In the genomic region with DNA sequence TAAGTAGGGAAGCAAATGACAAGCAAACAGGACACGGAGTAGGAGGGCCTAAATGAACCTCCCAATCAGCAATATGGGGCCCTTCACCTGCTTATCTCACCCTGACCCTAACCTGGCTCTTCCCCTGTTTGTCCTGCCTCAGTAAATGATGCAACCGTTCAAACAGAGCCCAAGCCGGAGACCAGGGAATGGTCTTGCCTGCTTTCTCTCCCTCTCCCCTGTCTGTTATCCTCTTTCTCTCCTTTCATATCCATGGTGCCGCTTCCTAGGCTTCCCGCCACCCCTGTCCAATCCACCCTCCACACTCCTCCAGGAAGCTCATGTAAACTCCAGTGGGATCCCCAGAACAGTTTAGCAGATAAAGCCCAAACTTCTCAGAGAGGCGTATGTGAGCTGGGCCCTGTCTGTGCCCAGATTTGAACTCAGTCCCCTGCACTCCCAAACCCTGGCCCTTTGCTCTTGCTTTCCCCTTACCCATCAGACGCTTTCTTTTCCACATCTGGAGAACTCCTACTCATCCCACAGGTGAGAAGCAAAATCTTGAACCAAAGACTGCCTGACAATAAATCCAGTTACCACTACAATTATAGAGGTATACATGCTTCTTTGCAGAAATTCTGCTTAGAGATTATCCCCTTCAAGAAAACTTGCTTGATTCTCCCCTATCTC, we compare ENCODE assay signal across 16 cellular contexts. TPM values are rescaled to one million over a fixed set of nuclear protein-coding genes. Genes with fewer than 3 reads are reported as not detected.
A peak's percentile ranks its signal among the peaks of the same experiment; 100 is the strongest.
DNase-seq lines count a peak whose midpoint lies in the region; TF ChIP-seq lines count a peak whose summit lies in the region.
"Had no signal": no experiment of that assay in that cellular context is flagged by ENCODE, and none has a peak within 500 bp of the region (broad histone marks: within the 10 kb centered on the region; RNA-seq: fewer than 3 reads in every experiment).

No MANE protein-coding gene starts in this region.

- H3K4me3 ChIP-seq in Caco-2 (ENCODE audit: low read depth, low read length) (no peak overlapping the region), esophagus muscularis mucosa (no peak overlapping the region), neuronal stem cell (ENCODE audit: low read length in 2 of 2) (no peak overlapping the region)
- H3K4me3 ChIP-seq: BLaER1 had no signal

- no peak overlapping the region for H4K91ac ChIP-seq in neuronal stem cell (ENCODE audit: low read depth, low read length, poor library complexity)

- no peak for TF ChIP-seq POLR2A in esophagus muscularis mucosa (IDR thresholded peaks at IDR 0.05; ENCODE audit: low read depth)

- H3K27me3 ChIP-seq in Caco-2 (replicated peaks; ENCODE audit: control insufficient read depth, insufficient read depth, low read length) (no peaks in the 10 kb centered on the region), esophagus muscularis mucosa (no peaks in the 10 kb centered on the region), neuronal stem cell (ENCODE audit: control insufficient read depth in 3 of 3, insufficient read depth in 3 of 3, low read depth in 1 of 3, low read length in 3 of 3) (no peaks in the 10 kb centered on the region)
- H3K27me3 ChIP-seq: BLaER1 had no signal

- 84% methylated on average over 7 of the region's 7 CpGs for WGBS in esophagus muscularis mucosa
- no CpG with 5 or more reads among the region's 7 CpGs for WGBS in neuronal stem cell (ENCODE audit: extremely low coverage in 2 of 2, insufficient read length in 2 of 2, insufficient replicate concordance in 1 of 2), 2 donors

- H3K27ac ChIP-seq in esophagus muscularis mucosa (replicated peaks in 1 of 4) (no peak overlapping the region), neuronal stem cell (replicated peaks; ENCODE audit: low read length) (no peak overlapping the region)
- H3K27ac ChIP-seq: BLaER1, HL-60 had no signal

- CTCF ChIA-PET in Caco-2 (lab: Charles Lee): no interaction called here

- POLR2A ChIA-PET in Caco-2 (lab: Charles Lee): no interaction called here

- intact Hi-C loops in Caco-2 (cut with micrococcal nuclease; ENCODE audit: unreplicated experiment): loop anchor here (5.0 kb wide), 1 partner anchor 45 kb away; a partner anchor contains a TSS
- intact Hi-C loops in esophagus muscularis mucosa (cut with DNase I): no loop called here

- no peak overlapping the region for H3K4ac ChIP-seq in neuronal stem cell (ENCODE audit: low read length)

- BruUV-seq in Caco-2 (replicated peaks; lab: Mats Ljungman, UMichigan): no TSS peak

- TF ChIP-seq CTCF in Caco-2 (IDR thresholded peaks at IDR 0.05; ENCODE audit: insufficient read depth in 1 of 2, low read depth in 1 of 2, low read length in 1 of 2, severe bottlenecking in 1 of 2, unreplicated experiment in 1 of 2) (no peak), esophagus muscularis mucosa (IDR thresholded peaks at IDR 0.05) (no peak)

- no peaks in the 10 kb centered on the region for H3K36me3 Mint-ChIP-seq in Caco-2 (ENCODE audit: insufficient read depth, unreplicated experiment)

- peak overlapping the region; percentile 51 for H3K27ac Mint-ChIP-seq in Caco-2 (ENCODE audit: unreplicated experiment)
- H3K27ac Mint-ChIP-seq: CD8-positive, alpha-beta memory T cell had no signal

- H2AFZ ChIP-seq in neuronal stem cell (ENCODE audit: low read length): no peak overlapping the region

- H3K9me3 Mint-ChIP-seq in Caco-2 (ENCODE audit: unreplicated experiment): peaks cover 10% of the 10 kb centered on the region

- no peak overlapping the region for H3K23ac ChIP-seq in neuronal stem cell (ENCODE audit: low read depth, low read length, poor library complexity)

- H3K27me3 Mint-ChIP-seq in Caco-2 (ENCODE audit: insufficient read depth, unreplicated experiment): no peaks in the 10 kb centered on the region
- H3K27me3 Mint-ChIP-seq: CD8-positive, alpha-beta memory T cell had no signal

- no peak overlapping the region for H2AK5ac ChIP-seq in neuronal stem cell (ENCODE audit: low read depth, low read length)

- H2BK12ac ChIP-seq in neuronal stem cell (ENCODE audit: low read length): no peak overlapping the region

- H3K4me1 Mint-ChIP-seq in Caco-2 (ENCODE audit: low read depth, unreplicated experiment): peaks cover 25% of the 10 kb centered on the region

- DNase-seq in Caco-2: peak; percentile 25 to 53
- peak; percentile 66 for DNase-seq in HuH-7.5 (ENCODE audit: low spot score)
- peak; percentile 62 for DNase-seq in esophagus muscularis mucosa (ENCODE audit: extremely low spot score)
- DNase-seq in neuronal stem cell (ENCODE audit: low spot score): no peak
- no peak for DNase-seq in NCI-H1092 treated with DMSO at 0.1 percent for 48 hours (lab: John Stamatoyannopoulos, UW)
- no peak for DNase-seq in dedifferentiated amniotic fluid mesenchymal stem cell (ENCODE audit: extremely low spot score)
- no peak for DNase-seq in HT-29 (ENCODE audit: low spot score)
- DNase-seq: 8988T; AML-193; CD8-positive, alpha-beta memory T cell; DMS53; GF-D8; GOT3; HCEC 1CT had no signal

- no peak for TF ChIP-seq EP300 in esophagus muscularis mucosa (IDR thresholded peaks at IDR 0.05)

- H3K14ac ChIP-seq in neuronal stem cell (ENCODE audit: low read length): no peak overlapping the region

- H3K4me2 ChIP-seq in neuronal stem cell (ENCODE audit: insufficient read depth, low read length, poor library complexity, severe bottlenecking): no peak overlapping the region
- H3K4me2 ChIP-seq: BLaER1 had no signal

- H3K79me1 ChIP-seq in neuronal stem cell (ENCODE audit: low read depth, low read length): no peaks in the 10 kb centered on the region

- peaks cover 18% of the 10 kb centered on the region for H3K9me3 ChIP-seq in Caco-2
- peaks cover 0 to 13% (median 7%) of the 10 kb centered on the region in 4 donors for H3K9me3 ChIP-seq in esophagus muscularis mucosa
- peaks cover 3 to 7% of the 10 kb centered on the region in 2 donors for H3K9me3 ChIP-seq in neuronal stem cell (replicated peaks in 1 of 2; ENCODE audit: control insufficient read depth in 2 of 2, insufficient read depth in 1 of 2, low read depth in 1 of 2, low read length in 2 of 2)

- peak overlapping the region; percentile 27 for H3K18ac ChIP-seq in neuronal stem cell (ENCODE audit: low read length)

- no peak overlapping the region for H2BK120ac ChIP-seq in neuronal stem cell (ENCODE audit: low read depth, low read length)

- no peak overlapping the region for H4K8ac ChIP-seq in neuronal stem cell (ENCODE audit: low read depth, low read length)

- H3K4me1 ChIP-seq in Caco-2 (peaks cover 30% of the 10 kb centered on the region), esophagus muscularis mucosa (no peaks in the 10 kb centered on the region), neuronal stem cell (ENCODE audit: control insufficient read depth in 2 of 2, insufficient read depth in 1 of 2, low read depth in 1 of 2, low read length in 2 of 2) (peaks cover 0 to 2% of the 10 kb centered on the region in 2 donors)
- H3K4me1 ChIP-seq: BLaER1 had no signal

- no peaks in the 10 kb centered on the region for H3K36me3 ChIP-seq in Caco-2 (ENCODE audit: control insufficient read depth, insufficient read depth, low read length)
- no peaks in the 10 kb centered on the region for H3K36me3 ChIP-seq in esophagus muscularis mucosa
- H3K36me3 ChIP-seq in neuronal stem cell (replicated peaks in 1 of 2; ENCODE audit: control insufficient read depth in 2 of 2, insufficient read depth in 2 of 2, low read length in 2 of 2): no peaks in the 10 kb centered on the region
- H3K36me3 ChIP-seq: BLaER1 had no signal

- H2BK15ac ChIP-seq in neuronal stem cell (ENCODE audit: low read length): no peak overlapping the region

- H3K9ac ChIP-seq in neuronal stem cell (ENCODE audit: low read depth, low read length, poor library complexity): no peak overlapping the region
- H3K9ac ChIP-seq: BLaER1 had no signal

- no peak overlapping the region for H2BK5ac ChIP-seq in neuronal stem cell (ENCODE audit: low read length)

- H3K4me3 Mint-ChIP-seq in Caco-2 (ENCODE audit: unreplicated experiment): no peak overlapping the region
- H3K4me3 Mint-ChIP-seq: CD8-positive, alpha-beta memory T cell had no signal

RNA-seq across cellular contexts. Expression of a gene that starts 45.7 kb away (rescaled TPM):
- 162 and 165 TPM in 2 replicates for total RNA-seq in Caco-2 (2022)
- total RNA-seq in esophagus muscularis mucosa: 10 to 100 TPM; 58.8 to 74.3 (median 69.3) TPM
- polyA plus RNA-seq in neuronal stem cell (2013, experiment 1 of 2): 92.8 TPM
- polyA plus RNA-seq in neuronal stem cell (2013, experiment 2 of 2): 92.4 TPM
- total RNA-seq in HT-29 (2014; rRNA removed; shearing (Covaris generic)): 75.0 and 86.5 TPM in 2 replicates

Comparison
In these comparisons a context has a peak if more than half of its experiments do, and no peak if none do; other contexts are left out.
1. DNase-seq: peak in Caco-2 (2 of 2), HuH-7.5 (single experiment) and esophagus muscularis mucosa (single experiment); none in neuronal stem cell (single experiment), NCI-H1092 treated with DMSO at 0.1 percent for 48 hours (single experiment), dedifferentiated amniotic fluid mesenchymal stem cell (single experiment) and HT-29 (single experiment).